15 cellular contexts compared by ENCODE assay signal in genomic region chr13:42815686-42816085, GRCh38. TPM values are rescaled to one million over a fixed set of nuclear protein-coding genes. Genes with fewer than 3 reads are reported as not detected.
A peak's percentile ranks its signal among the peaks of the same experiment; 100 is the strongest.
DNase-seq lines count a peak whose midpoint lies in the region; ATAC-seq, FAIRE-seq and TF ChIP-seq lines count a peak whose summit lies in the region.
"Had no signal": no experiment of that assay in that cellular context is flagged by ENCODE, and none has a peak within 500 bp of the region (broad histone marks: within the 10 kb centered on the region; RNA-seq: fewer than 3 reads in every experiment).

No MANE protein-coding gene starts in this region.

- peaks cover 13 to 24% of the 10 kb centered on the region in 2 experiments for H3K4me1 ChIP-seq in SK-N-SH (ENCODE audit: control insufficient read depth in 1 of 2, insufficient read depth in 2 of 2, low read depth in 1 of 2, low read length in 1 of 2)
- H3K4me1 ChIP-seq: SJCRH30 had no signal

- TF ChIP-seq EP300 in SK-N-SH (IDR thresholded peaks at IDR 0.05; ENCODE audit: borderline replicate concordance in 1 of 2, low read depth in 1 of 2, low read length in 1 of 2): no peak

- H3K9ac ChIP-seq in SK-N-SH: no peak overlapping the region

- H3K79me2 ChIP-seq in SK-N-SH (ENCODE audit: insufficient read depth): no peaks in the 10 kb centered on the region

- POLR2A ChIA-PET in SK-N-SH (lab: Yijun Ruan, JAX) (no interaction called here), RWPE1 (lab: Yijun Ruan, JAX; ENCODE audit: low non-redundant PET) (no interaction called here), HEK293T (lab: Yijun Ruan, JAX) (no interaction called here)

- FAIRE-seq in bronchial epithelial cell (lab: Jason Lieb, UNC): no peak

- H3K9me3 ChIP-seq in SK-N-SH: no peaks in the 10 kb centered on the region
- H3K9me3 ChIP-seq: SJCRH30 had no signal

- H3K4me2 ChIP-seq in SK-N-SH: no peak overlapping the region

- TF ChIP-seq CTCF in SK-N-SH (IDR thresholded peaks at IDR 0.05) (no peak), bronchial epithelial cell (IDR thresholded peaks at IDR 0.05; ENCODE audit: insufficient read depth, low read length, severe bottlenecking) (no peak), fibroblast of pulmonary artery (IDR thresholded peaks at IDR 0.05; ENCODE audit: low read length, missing control alignments) (no peak), RWPE1 (conservative IDR thresholded peaks at IDR 0.05; ENCODE audit: low read depth) (no peak)

- TF ChIP-seq RAD21 in SK-N-SH (IDR thresholded peaks at IDR 0.05; ENCODE audit: low read length): no peak

- peak; percentile 14; the same call in 2 of the 3 replicates for ATAC-seq in SK-N-SH treated with all-trans-retinoic acid at 6 μM for 48 hours

- CTCF ChIA-PET in SK-N-SH (lab: Yijun Ruan, JAX) (interaction anchor here (0.7 to 1.4 kb wide), 4 partner anchors 9 to 107 kb away, joined by 3 to 5 read pairs (median 3); no protein-coding TSS in a partner anchor), RWPE1 (lab: Yijun Ruan, JAX) (interaction anchor here (0.5 kb wide), 1 partner anchor 616 kb away, joined by 3 read pairs; no protein-coding TSS in a partner anchor), HEK293T (lab: Yijun Ruan, JAX) (no interaction called here)

- H3K27me3 ChIP-seq in SK-N-SH (ENCODE audit: insufficient read depth): no peaks in the 10 kb centered on the region
- no peaks in the 10 kb centered on the region for H3K27me3 ChIP-seq in bronchial epithelial cell (ENCODE audit: control insufficient read depth, insufficient read depth, low read length)
- H3K27me3 ChIP-seq: SJCRH30 had no signal

- no peaks in the 10 kb centered on the region for H3K9me2 ChIP-seq in SK-N-SH

- H3K36me3 ChIP-seq in SK-N-SH (replicated peaks in 1 of 2; ENCODE audit: control insufficient read depth in 1 of 2, insufficient read depth in 2 of 2, low read length in 1 of 2): no peaks in the 10 kb centered on the region
- no peaks in the 10 kb centered on the region for H3K36me3 ChIP-seq in bronchial epithelial cell (ENCODE audit: control insufficient read depth, insufficient read depth, low read length)
- H3K36me3 ChIP-seq: SJCRH30 had no signal

- no peaks in the 10 kb centered on the region for H4K20me1 ChIP-seq in SK-N-SH (ENCODE audit: insufficient read depth)

- 54% methylated on average over 3 of the region's 3 CpGs for WGBS in SK-N-SH (ENCODE audit: low lambda C conversion rate)

- no peak overlapping the region for H3K4me3 ChIP-seq in SK-N-SH (ENCODE audit: low read depth in 2 of 2, low read length in 1 of 2)
- no peak overlapping the region for H3K4me3 ChIP-seq in bronchial epithelial cell (ENCODE audit: low read depth, low read length)
- no peak overlapping the region for H3K4me3 ChIP-seq in fibroblast of pulmonary artery (replicated peaks; ENCODE audit: low read depth, low read length)
- H3K4me3 ChIP-seq: SJCRH30 had no signal

- H3K27ac ChIP-seq in SK-N-SH (ENCODE audit: low read depth in 2 of 2, low read length in 1 of 2) (peak overlapping the region in 1 of 2 experiments; percentile 64; a peak in 3 of 4 replicates), RWPE1 (no peak overlapping the region)
- H3K27ac ChIP-seq: C4-2B, SJCRH30 had no signal

- no peak for DNase-seq in SK-N-SH
- peak; percentile 8 for DNase-seq in bronchial epithelial cell (ENCODE audit: low read depth)
- peak; percentile 47 for DNase-seq in fibroblast of pulmonary artery (ENCODE audit: low read depth)
- no peak for DNase-seq in RWPE1 (ENCODE audit: low spot score)
- DNase-seq in SKM-1 treated with dmso at 0.1 percent for 144 hours (lab: John Stamatoyannopoulos, UW; ENCODE audit: unreplicated experiment): no peak
- DNase-seq in NCI-H748 treated with DMSO at 0.1 percent for 48 hours (lab: John Stamatoyannopoulos, UW): no peak
- no peak for DNase-seq in HEK293T (ENCODE audit: extremely low spot score)
- DNase-seq: H9, NCI-H1417 treated with DMSO at 0.1 percent for 48 hours, NCI-H1930, NCI-H526 treated with DMSO at 0.1 percent for 48 hours, SJCRH30 had no signal

- H2AFZ ChIP-seq in SK-N-SH (ENCODE audit: low read depth): no peak overlapping the region

- peaks cover 18% of the 10 kb centered on the region for H3F3A ChIP-seq in SK-N-SH (replicated peaks; ENCODE audit: insufficient read depth)

TF ChIP-seq in SK-N-SH treated with all-trans-retinoic acid at 6 μM for 48 hours, 23 proteins besides CTCF, POLR2A, EP300 and RAD21:
- TF ChIP-seq SNAI2 (CRISPR knock-in tag; IDR thresholded peaks at IDR 0.05): no peak
- TF ChIP-seq PPARA (CRISPR knock-in tag; IDR thresholded peaks at IDR 0.05; ENCODE audit: borderline replicate concordance): no peak
- no peak for TF ChIP-seq ZFP3 (CRISPR knock-in tag; IDR thresholded peaks at IDR 0.05)
- TF ChIP-seq OSR1 (CRISPR knock-in tag; IDR thresholded peaks at IDR 0.05): no peak
- TF ChIP-seq ZNF70 (CRISPR knock-in tag; IDR thresholded peaks at IDR 0.05): no peak

TF ChIP-seq in SK-N-SH, 30 proteins besides CTCF, POLR2A, EP300 and RAD21:
- TF ChIP-seq FOXM1 (IDR thresholded peaks at IDR 0.05; ENCODE audit: low read depth) (no peak), GABPA (IDR thresholded peaks at IDR 0.05; ENCODE audit: low read depth) (no peak), TEAD4 (IDR thresholded peaks at IDR 0.05; ENCODE audit: borderline replicate concordance, insufficient read depth) (no peak), POLR2AphosphoS5 (IDR thresholded peaks at IDR 0.05; ENCODE audit: low read depth, low read length) (no peak), RFX5 (IDR thresholded peaks at IDR 0.05; ENCODE audit: low read length) (no peak), MEF2A (IDR thresholded peaks at IDR 0.05; ENCODE audit: borderline replicate concordance, low read depth) (no peak), TCF12 (IDR thresholded peaks at IDR 0.05) (no peak), ZBTB33 (IDR thresholded peaks at IDR 0.05; ENCODE audit: borderline replicate concordance, low read depth) (no peak)

TF ChIP-seq in HEK293T, 16 proteins besides CTCF, POLR2A, EP300 and RAD21:
- TF ChIP-seq LEF1 (IDR thresholded peaks at IDR 0.05; ENCODE audit: borderline replicate concordance): no peak
- no peak for TF ChIP-seq SUZ12 (IDR thresholded peaks at IDR 0.05)
- no peak for TF ChIP-seq SP1 (IDR thresholded peaks at IDR 0.05)
- no peak for TF ChIP-seq PKNOX1 (IDR thresholded peaks at IDR 0.05)
- no peak for TF ChIP-seq NFRKB (IDR thresholded peaks at IDR 0.05)
- TF ChIP-seq BHLHE40 (IDR thresholded peaks at IDR 0.05; ENCODE audit: borderline replicate concordance): no peak
- TF ChIP-seq ARNT (IDR thresholded peaks at IDR 0.05): no peak
- no peak for TF ChIP-seq FOXK2 (IDR thresholded peaks at IDR 0.05)
- TF ChIP-seq ELF4 (IDR thresholded peaks at IDR 0.05): no peak
- no peak for TF ChIP-seq ZNF384 (IDR thresholded peaks at IDR 0.05)
- TF ChIP-seq L3MBTL2 (conservative IDR thresholded peaks at IDR 0.05): no peak
- TF ChIP-seq TARDBP (IDR thresholded peaks at IDR 0.05): no peak
- no peak for TF ChIP-seq CTBP1 (IDR thresholded peaks at IDR 0.05; ENCODE audit: borderline replicate concordance)
- no peak for TF ChIP-seq FOXM1 (IDR thresholded peaks at IDR 0.05; ENCODE audit: borderline replicate concordance)
- no peak for TF ChIP-seq FOXA1 (IDR thresholded peaks at IDR 0.05)
- no peak for TF ChIP-seq HDGF (IDR thresholded peaks at IDR 0.05; ENCODE audit: borderline replicate concordance)

RNA-seq across cellular contexts. Expression of gene FAM216B, which starts 34.3 kb away (rescaled TPM):
- not detected in 2 replicates for polyA plus RNA-seq in SK-N-SH (2012; rRNA removed)
- 0.01 TPM in 1 of 2 replicates, not detected in the other for polyA plus RNA-seq in SK-N-SH (2012; cell fraction: cytosol; rRNA removed)
- polyA plus RNA-seq in SK-N-SH (2012; cell fraction: nucleus; rRNA removed): not detected in 2 replicates
- total RNA-seq in bronchial epithelial cell: not detected in 2 replicates
- total RNA-seq: A172, H9, SJCRH30 had no signal

Comparison
In these comparisons a context has a peak if more than half of its experiments do, and no peak if none do; other contexts are left out.
1. DNase-seq: peak in bronchial epithelial cell (single experiment) and fibroblast of pulmonary artery (single experiment); none in SK-N-SH (single experiment), RWPE1 (single experiment), SKM-1 treated with dmso at 0.1 percent for 144 hours (single experiment), NCI-H748 treated with DMSO at 0.1 percent for 48 hours (single experiment) and HEK293T (single experiment).